27 cellular contexts compared by ENCODE assay signal in genomic region chr12:2608608-2608945, GRCh38.
"Had no signal": no experiment of that assay in that cellular context is flagged by ENCODE, and none has a peak within 500 bp of the region (broad histone marks: within the 10 kb centered on the region; RNA-seq: fewer than 3 reads in every experiment).

No MANE protein-coding gene starts in this region.

- H3K27me3 ChIP-seq: dorsolateral prefrontal cortex had no signal

- H3K4me3 ChIP-seq: body of pancreas, coronary artery, dorsolateral prefrontal cortex had no signal

- H3K4me3 Mint-ChIP-seq: activated CD4-positive, alpha-beta memory T cell treated with anti-CD3 and anti-CD28 coated beads, Interleukin-2, amount 10 ng/mL, durations not matched to agents 7 days and 5 days; activated CD4-positive, alpha-beta T cell treated with anti-CD3 and anti-CD28 coated beads, Interleukin-2, amount 10 ng/mL, durations not matched to agents 7 days and 5 days; activated naive CD8-positive, alpha-beta T cell; activated T-cell treated with anti-CD3 and anti-CD28 coated beads, Interleukin-2, amount 50 U/mL, for 24 hours; activated T-cell treated with anti-CD3 and anti-CD28 coated beads, Interleukin-2, amount 50 U/mL, for 72 hours; dendritic cell treated with granulocyte-macrophage colony-stimulating factor and Interleukin-4, amounts not matched to agents 40 ng/mL and 50 ng/mL, for 4 days; endodermal cell; WTC11 had no signal

- H3K9me3 Mint-ChIP-seq: activated CD4-positive, alpha-beta memory T cell treated with anti-CD3 and anti-CD28 coated beads, Interleukin-2, amount 10 ng/mL, durations not matched to agents 7 days and 5 days; activated CD4-positive, alpha-beta T cell treated with anti-CD3 and anti-CD28 coated beads, Interleukin-2, amount 10 ng/mL, durations not matched to agents 7 days and 5 days; activated T-cell treated with anti-CD3 and anti-CD28 coated beads, Interleukin-2, amount 50 U/mL, for 24 hours; activated T-cell treated with anti-CD3 and anti-CD28 coated beads, Interleukin-2, amount 50 U/mL, for 72 hours; dendritic cell treated with granulocyte-macrophage colony-stimulating factor and Interleukin-4, amounts not matched to agents 40 ng/mL and 50 ng/mL, for 4 days; endodermal cell; WTC11 had no signal

- ATAC-seq: activated T-cell treated with anti-CD3 and anti-CD28 coated beads, Interleukin-2, amount 50 U/mL, for 72 hours; body of pancreas; esophagus mucosa; WTC11 had no signal

- H3K36me3 Mint-ChIP-seq: activated naive CD8-positive, alpha-beta T cell; WTC11 had no signal

- H3K27ac Mint-ChIP-seq: activated CD4-positive, alpha-beta memory T cell treated with anti-CD3 and anti-CD28 coated beads, Interleukin-2, amount 10 ng/mL, durations not matched to agents 7 days and 5 days; activated CD4-positive, alpha-beta T cell treated with anti-CD3 and anti-CD28 coated beads, Interleukin-2, amount 10 ng/mL, durations not matched to agents 7 days and 5 days; activated naive CD8-positive, alpha-beta T cell; activated T-cell treated with anti-CD3 and anti-CD28 coated beads, Interleukin-2, amount 50 U/mL, for 24 hours; activated T-cell treated with anti-CD3 and anti-CD28 coated beads, Interleukin-2, amount 50 U/mL, for 72 hours; dendritic cell treated with granulocyte-macrophage colony-stimulating factor and Interleukin-4, amounts not matched to agents 40 ng/mL and 50 ng/mL, for 4 days; endodermal cell; WTC11 had no signal

- H3K27me3 Mint-ChIP-seq: activated CD4-positive, alpha-beta T cell treated with anti-CD3 and anti-CD28 coated beads, Interleukin-2, amount 10 ng/mL, durations not matched to agents 7 days and 5 days had no signal

- DNase-seq: activated CD4-positive, alpha-beta memory T cell treated with anti-CD3 and anti-CD28 coated beads, Interleukin-2, amount 10 ng/mL, durations not matched to agents 7 days and 5 days; activated CD4-positive, alpha-beta T cell treated with anti-CD3 and anti-CD28 coated beads for 1 hour; activated CD4-positive, alpha-beta T cell treated with anti-CD3 and anti-CD28 coated beads for 4 hours; activated CD4-positive, alpha-beta T cell treated with anti-CD3 and anti-CD28 coated beads, Interleukin-2, amount 10 ng/mL, durations not matched to agents 7 days and 5 days; activated CD4-positive, alpha-beta T cell treated with anti-CD3 and anti-CD28 coated beads, Interleukin-2, amount 50 U/mL, for 4 hours; activated CD8-positive, alpha-beta memory T cell treated with anti-CD3 and anti-CD28 coated beads, Interleukin-2, amount 50 U/mL, for 48 hours; activated effector memory CD4-positive, alpha-beta T cell treated with Interleukin-2 at 50 U/mL for 16 hours; activated gamma-delta T cell treated with Interleukin-2 at 50 U/mL for 16 hours; activated naive CD4-positive, alpha-beta T cell treated with anti-CD3 and anti-CD28 coated beads, Interleukin-2, amount 50 U/mL, for 16 hours; activated naive CD4-positive, alpha-beta T cell treated with Interleukin-2 at 50 U/mL for 16 hours; activated T-cell treated with anti-CD3 and anti-CD28 coated beads for 4 hours; activated T-cell treated with anti-CD3 and anti-CD28 coated beads, Interleukin-2, amount 50 U/mL, for 24 hours; amniotic stem cell; body of pancreas; central memory CD4-positive, alpha-beta T cell; cerebellar nuclear complex; effector memory CD4-positive, alpha-beta T cell; endodermal cell; foreskin fibroblast; T-helper 2 cell had no signal

- H3K9me3 ChIP-seq: body of pancreas had no signal

- H3K27ac ChIP-seq: body of pancreas had no signal
